Comparison of ENCODE assay signal across 18 cellular contexts in the genomic region with DNA sequence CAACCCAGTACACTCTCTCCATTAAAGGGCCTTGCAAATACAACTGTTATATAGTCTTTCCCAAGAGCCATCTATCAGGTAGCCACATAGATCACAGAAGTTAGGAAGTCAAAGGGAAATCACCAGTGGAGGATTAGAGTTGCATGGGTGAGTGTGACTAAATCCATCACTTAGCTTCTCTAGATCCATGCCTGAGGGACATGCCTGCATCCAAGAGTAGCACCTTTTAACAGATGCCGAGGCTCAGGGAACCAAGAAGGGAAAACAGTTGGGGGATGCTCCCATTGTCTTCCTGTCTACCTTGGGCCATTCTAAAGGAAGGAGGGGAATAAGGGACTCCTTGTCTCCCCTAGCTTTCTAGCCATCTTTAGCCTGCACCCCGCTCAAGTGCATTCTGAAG.
"Had no signal": no experiment of that assay in that cellular context is flagged by ENCODE, and none has a peak within 500 bp of the region (broad histone marks: within the 10 kb centered on the region; RNA-seq: fewer than 3 reads in every experiment).

No MANE protein-coding gene starts in this region.

- ATAC-seq: gastroesophageal sphincter, left lobe of liver had no signal

- H3K4me1 Mint-ChIP-seq: activated CD4-positive, alpha-beta T cell treated with anti-CD3 and anti-CD28 coated beads, Interleukin-2, amount 10 ng/mL, durations not matched to agents 7 days and 5 days; activated naive CD4-positive, alpha-beta T cell treated with anti-CD3 and anti-CD28 coated beads, Interleukin-2, amount 50 U/mL, for 24 hours; memory B cell; neural crest cell had no signal

- H3K4me1 ChIP-seq: esophagus muscularis mucosa, gastroesophageal sphincter had no signal

- H3K27me3 Mint-ChIP-seq: activated CD4-positive, alpha-beta T cell treated with anti-CD3 and anti-CD28 coated beads, Interleukin-2, amount 10 ng/mL, durations not matched to agents 7 days and 5 days; activated naive CD4-positive, alpha-beta T cell treated with anti-CD3 and anti-CD28 coated beads, Interleukin-2, amount 50 U/mL, for 24 hours; memory B cell; stimulated activated naive CD8-positive, alpha-beta T cell treated with anti-CD3 and anti-CD28 coated beads, Interleukin-15, Interleukin-2, amounts not matched to agents 100 ng/mL and 50 ng/mL, for 24 hours had no signal

- H3K27ac Mint-ChIP-seq: activated CD4-positive, alpha-beta T cell treated with anti-CD3 and anti-CD28 coated beads, Interleukin-2, amount 10 ng/mL, durations not matched to agents 7 days and 5 days; activated naive CD4-positive, alpha-beta T cell treated with anti-CD3 and anti-CD28 coated beads, Interleukin-2, amount 50 U/mL, for 24 hours; memory B cell; stimulated activated naive CD8-positive, alpha-beta T cell treated with anti-CD3 and anti-CD28 coated beads, Interleukin-15, Interleukin-2, amounts not matched to agents 100 ng/mL and 50 ng/mL, for 24 hours had no signal

- H3K4me3 ChIP-seq: dorsolateral prefrontal cortex, esophagus muscularis mucosa, gastroesophageal sphincter, thoracic aorta had no signal

- DNase-seq: activated CD4-positive, CD25-positive, alpha-beta regulatory T cell; activated CD8-positive, alpha-beta memory T cell treated with anti-CD3 and anti-CD28 coated beads for 24 hours; activated T-cell treated with anti-CD3 and anti-CD28 coated beads for 4 hours; amygdala; dorsolateral prefrontal cortex; islet precursor cell; stimulated activated CD4-positive, alpha-beta T cell treated with anti-CD3 and anti-CD28 coated beads, Interleukin-15, amount 100 ng/mL, for 24 hours; stimulated activated CD4-positive, alpha-beta T cell treated with anti-CD3 and anti-CD28 coated beads, Interleukin-4, amount 100 ng/mL, for 24 hours had no signal

- FAIRE-seq: endometrium had no signal

- H3K27me3 ChIP-seq: dorsolateral prefrontal cortex, esophagus muscularis mucosa, gastroesophageal sphincter had no signal

- H3K27ac ChIP-seq: dorsolateral prefrontal cortex, esophagus muscularis mucosa, gastroesophageal sphincter, thoracic aorta had no signal

- H3K4me3 Mint-ChIP-seq: activated CD4-positive, alpha-beta T cell treated with anti-CD3 and anti-CD28 coated beads, Interleukin-2, amount 10 ng/mL, durations not matched to agents 7 days and 5 days; activated naive CD4-positive, alpha-beta T cell treated with anti-CD3 and anti-CD28 coated beads, Interleukin-2, amount 50 U/mL, for 24 hours; memory B cell; neural crest cell; stimulated activated naive CD8-positive, alpha-beta T cell treated with anti-CD3 and anti-CD28 coated beads, Interleukin-15, Interleukin-2, amounts not matched to agents 100 ng/mL and 50 ng/mL, for 24 hours had no signal
